ENCODE assay signal across 8 cellular contexts in the genomic region with DNA sequence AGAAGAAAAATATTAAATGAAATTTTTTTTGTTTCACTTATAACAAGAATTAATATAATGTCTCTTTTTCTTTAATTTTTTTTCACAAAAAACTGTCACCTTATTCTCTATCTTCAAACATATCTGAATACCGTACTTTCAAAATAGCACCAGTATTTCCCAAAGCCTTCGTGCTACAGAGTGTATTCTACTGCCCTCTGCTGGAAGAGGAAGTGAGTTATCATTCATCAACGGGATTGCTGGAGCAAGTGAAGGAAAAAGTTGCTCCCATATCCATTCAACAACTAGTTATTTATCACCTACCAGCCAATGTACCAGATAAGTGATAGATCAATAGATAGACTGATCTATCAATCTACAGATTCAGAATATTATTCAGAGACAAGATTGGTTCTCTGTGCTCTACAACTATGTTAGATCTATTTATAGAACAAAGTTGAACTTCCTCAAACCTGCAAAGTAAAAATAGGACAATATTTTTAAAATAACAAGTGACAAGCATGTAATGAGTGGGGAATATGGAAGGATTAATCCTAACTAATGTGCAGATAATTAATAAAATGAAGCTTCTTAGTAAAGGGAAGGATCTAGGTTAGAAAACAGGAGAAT. TPM values are rescaled to one million over a fixed set of nuclear protein-coding genes. Genes with fewer than 3 reads are reported as not detected.
A peak's percentile ranks its signal among the peaks of the same experiment; 100 is the strongest.
DNase-seq lines count a peak whose midpoint lies in the region; ATAC-seq, FAIRE-seq and TF ChIP-seq lines count a peak whose summit lies in the region.

No MANE protein-coding gene starts in this region.

- peaks cover 3% of the 10 kb centered on the region for H3K27me3 ChIP-seq in adipocyte (replicated peaks; ENCODE audit: control insufficient read depth, insufficient read depth, low read length)

- POLR2A ChIA-PET in HEK293T (lab: Yijun Ruan, JAX) = no interaction called here

- CTCF ChIA-PET in HEK293T (lab: Yijun Ruan, JAX) = no interaction called here

- intact Hi-C loops in kidney (cut with DNase I) = no loop called here

- no peaks in the 10 kb centered on the region for H3K36me3 ChIP-seq in adipocyte (ENCODE audit: control insufficient read depth, insufficient read depth, low read length, severe bottlenecking)
- H3K36me3 ChIP-seq in kidney (ENCODE audit: control insufficient read depth in 1 of 2, insufficient read depth in 2 of 2, low read length in 2 of 2) = no peaks in the 10 kb centered on the region

- ATAC-seq in HG03521 (IDR thresholded peaks at IDR 0.05; ENCODE audit: unreplicated experiment) = no peak

- TF ChIP-seq CTCF in kidney (IDR thresholded peaks at IDR 0.05; ENCODE audit: borderline replicate concordance, extremely low read depth, insufficient read depth) = peak; percentile 60

- no peaks in the 10 kb centered on the region for H3K9me3 ChIP-seq in adipocyte (ENCODE audit: control insufficient read depth, low read length)
- H3K9me3 ChIP-seq in kidney (ENCODE audit: control insufficient read depth in 1 of 2, low read length in 2 of 2) = no peaks in the 10 kb centered on the region

- H3K27ac ChIP-seq in kidney (ENCODE audit: low read depth in 2 of 2, low read length in 2 of 2) = no peak overlapping the region

- H3K9ac ChIP-seq in adipocyte (ENCODE audit: low read length) (no peak overlapping the region), kidney (ENCODE audit: low read length in 2 of 2) (no peak overlapping the region)

- H3K4me1 ChIP-seq in adipocyte (ENCODE audit: control insufficient read depth, insufficient read depth, low read length) (no peaks in the 10 kb centered on the region), kidney (ENCODE audit: control insufficient read depth in 1 of 2, insufficient read depth in 1 of 2, low read depth in 1 of 2, low read length in 2 of 2) (no peaks in the 10 kb centered on the region)

- peak; percentile 76 for DNase-seq in SKM-1 treated with dmso at 0.1 percent for 144 hours (lab: John Stamatoyannopoulos, UW; ENCODE audit: unreplicated experiment)
- DNase-seq in SKM-1 (lab: John Stamatoyannopoulos, UW; ENCODE audit: unreplicated experiment) = no peak
- DNase-seq in HEK293T (ENCODE audit: extremely low spot score) = peak; percentile 42
- DNase-seq in NCI-H1694 (lab: John Stamatoyannopoulos, UW) = peak; percentile 37
- DNase-seq in adipocyte (ENCODE audit: low read depth) = peak; percentile 66
- DNase-seq in kidney = no peak
- no peak for DNase-seq in stimulated activated CD4-positive, alpha-beta T cell treated with anti-CD3 and anti-CD28 coated beads, Interleukin-1b, Interleukin-23, amount 100 ng/mL, for 48 hours

- FAIRE-seq in kidney (lab: Jason Lieb, UNC) = peak; percentile 92

- H3K4me3 ChIP-seq in adipocyte (ENCODE audit: low read length) = no peak overlapping the region
- no peak overlapping the region for H3K4me3 ChIP-seq in kidney (ENCODE audit: low read length in 2 of 2)

TF ChIP-seq in HEK293T, 16 proteins besides CTCF, POLR2A, EP300 and RAD21:
- no peak for TF ChIP-seq ARNT (IDR thresholded peaks at IDR 0.05)
- TF ChIP-seq SUZ12 (IDR thresholded peaks at IDR 0.05) = no peak
- no peak for TF ChIP-seq SP1 (IDR thresholded peaks at IDR 0.05)
- TF ChIP-seq FOXM1 (IDR thresholded peaks at IDR 0.05; ENCODE audit: borderline replicate concordance) = no peak

RNA-seq across cellular contexts. Expression of gene TFAP2B, which starts 26.7 kb away (rescaled TPM):
- 25.3 TPM for total RNA-seq in kidney
- polyA plus RNA-seq in kidney (ENCODE audit: insufficient read depth, low read depth, low replicate concordance) = 11.6 TPM

Comparison
In these comparisons a context has a peak if more than half of its experiments do, and no peak if none do; other contexts are left out.
1. DNase-seq: peak in SKM-1 treated with dmso at 0.1 percent for 144 hours (single experiment), HEK293T (single experiment), NCI-H1694 (single experiment) and adipocyte (single experiment); none in SKM-1 (single experiment), kidney (single experiment) and stimulated activated CD4-positive, alpha-beta T cell treated with anti-CD3 and anti-CD28 coated beads, Interleukin-1b, Interleukin-23, amount 100 ng/mL, for 48 hours (single experiment).